1 cellular context compared by ENCODE assay signal in the genomic region with DNA sequence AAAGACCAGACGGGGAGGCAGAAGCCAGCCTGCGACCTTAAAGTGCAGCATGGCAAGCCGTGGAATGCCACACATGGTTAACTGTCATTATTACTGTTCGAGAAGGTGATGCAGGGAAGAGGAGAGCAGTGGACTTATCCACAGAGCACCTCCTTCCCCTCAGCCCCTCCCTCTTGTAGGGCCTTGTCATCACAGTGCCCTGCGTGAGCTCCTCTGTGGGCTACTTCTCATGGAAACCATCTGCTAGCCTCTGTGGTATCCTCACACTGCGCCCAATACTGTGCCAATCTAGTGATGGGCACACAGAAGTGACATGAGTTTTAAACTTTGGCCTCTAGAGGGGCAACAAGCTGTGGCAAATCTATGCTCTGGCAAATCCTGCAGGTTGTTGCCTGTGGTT.
TF ChIP-seq lines count a peak whose summit lies in the region.

No MANE protein-coding gene starts in this region.

TF ChIP-seq in GM12878, 131 proteins besides CTCF, POLR2A, EP300 and RAD21:
- TF ChIP-seq HDGF (IDR thresholded peaks at IDR 0.05): 0 out of 2 replicates have a peak, but pooled peaks have one; percentile 14
- no peak for TF ChIP-seq SMAD5 (IDR thresholded peaks at IDR 0.05; ENCODE audit: low read depth)
TF ChIP-seq in GM12878: peak in this region for 1.
